17 cellular contexts compared by ENCODE assay signal in genomic region chr4:94546949-94547348, GRCh38.
"Had no signal": no experiment of that assay in that cellular context is flagged by ENCODE, and none has a peak within 500 bp of the region (broad histone marks: within the 10 kb centered on the region; RNA-seq: fewer than 3 reads in every experiment).

No MANE protein-coding gene starts in this region.

- H3K36me3 ChIP-seq: transverse colon had no signal

- H3K4me3 ChIP-seq: transverse colon had no signal

- ATAC-seq: activated CD8-positive, alpha-beta T cell treated with anti-CD3 and anti-CD28 coated beads for 36 hours had no signal

- H3K27ac ChIP-seq: transverse colon had no signal

- DNase-seq: activated B cell treated with CpG ODN at 0.5 μM for 24 hours; activated CD4-positive, alpha-beta T cell treated with anti-CD3 and anti-CD28 coated beads for 48 hours; activated CD8-positive, alpha-beta memory T cell treated with anti-CD3 and anti-CD28 coated beads, Interleukin-2, amount 50 U/mL, for 4 hours; activated CD8-positive, alpha-beta T cell treated with anti-CD3 and anti-CD28 coated beads for 36 hours; activated gamma-delta T cell treated with Interleukin-2 at 50 U/mL for 16 hours; activated naive CD8-positive, alpha-beta T cell treated with anti-CD3 and anti-CD28 coated beads for 36 hours; amygdala; dermis blood vessel endothelial cell; hypothalamus; kidney; stimulated activated CD4-positive, alpha-beta T cell treated with anti-CD3 and anti-CD28 coated beads, Interleukin-15, amount 100 ng/mL, for 24 hours; stimulated activated CD4-positive, alpha-beta T cell treated with anti-CD3 and anti-CD28 coated beads, Interleukin-4, amount 100 ng/mL, for 24 hours; stimulated activated CD8-positive, alpha-beta memory T cell treated with anti-CD3 and anti-CD28 coated beads, Interleukin-4, amount 100 ng/mL, for 48 hours; stimulated activated naive CD4-positive, alpha-beta T cell treated with Interleukin-2 at 50 U/mL for 16 hours; substantia nigra; T-helper 2 cell; transverse colon had no signal

- H3K9me3 ChIP-seq: transverse colon had no signal

- H3K27me3 ChIP-seq: transverse colon had no signal

- FAIRE-seq: kidney had no signal
